Comparison of ENCODE assay signal across 8 cellular contexts in the genomic region with DNA sequence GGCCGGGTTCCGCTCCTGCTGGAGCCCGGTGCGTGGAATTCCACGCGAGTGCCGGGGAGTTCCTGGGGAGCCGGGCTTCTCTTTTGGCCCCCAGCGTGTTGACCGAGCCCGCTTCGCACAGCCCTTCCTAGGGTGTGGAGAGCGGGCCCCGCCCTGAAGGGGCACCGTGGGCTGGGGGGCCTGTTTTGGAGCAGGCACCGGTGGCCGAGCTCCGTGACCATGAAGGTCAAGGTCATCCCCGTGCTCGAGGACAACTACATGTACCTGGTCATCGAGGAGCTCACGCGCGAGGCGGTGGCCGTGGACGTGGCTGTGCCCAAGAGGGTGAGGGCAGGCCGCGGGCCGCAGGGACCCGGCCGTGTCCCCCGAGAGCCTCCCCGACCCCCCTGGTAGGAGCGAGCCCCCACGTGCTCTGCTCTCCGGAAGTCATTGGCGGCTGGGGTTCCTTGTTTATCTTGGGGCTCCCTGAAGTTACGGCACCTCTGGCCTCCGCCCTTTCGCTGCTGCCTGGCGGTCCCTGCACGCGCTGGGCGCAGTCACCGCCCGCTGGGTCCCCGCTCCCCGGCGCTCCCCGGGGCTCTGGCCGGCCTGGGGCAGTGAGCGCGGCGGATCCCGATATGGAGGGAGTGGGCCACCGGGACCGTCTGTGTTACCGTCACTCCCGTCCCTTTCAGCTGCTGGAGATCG. TPM values are rescaled to one million over a fixed set of nuclear protein-coding genes. Genes with fewer than 3 reads are reported as not detected.
A peak's percentile ranks its signal among the peaks of the same experiment; 100 is the strongest.
DNase-seq lines count a peak whose midpoint lies in the region; ATAC-seq and TF ChIP-seq lines count a peak whose summit lies in the region.

No MANE protein-coding gene starts in this region.

- intact Hi-C loops in left colon (cut with DNase I, micrococcal nuclease) (no loop called here), transverse colon (cut with DNase I; ENCODE audit: low total_unique reads) (no loop called here)

- no peaks in the 10 kb centered on the region for H3K36me3 Mint-ChIP-seq in activated naive CD8-positive, alpha-beta T cell treated with anti-CD3 and anti-CD28 coated beads, Interleukin-2, amount 10 ng/mL, durations not matched to agents 7 days and 5 days

- no peaks in the 10 kb centered on the region for H3K27me3 Mint-ChIP-seq in activated naive CD8-positive, alpha-beta T cell treated with anti-CD3 and anti-CD28 coated beads, Interleukin-2, amount 10 ng/mL, durations not matched to agents 7 days and 5 days

- peaks cover 21 to 29% (median 27%) of the 10 kb centered on the region in 4 donors for H3K4me1 ChIP-seq in transverse colon

- H3K27ac ChIP-seq in transverse colon, result peak overlapping the region; percentile 22 to 47 (median 38)

- H3K27ac Mint-ChIP-seq in activated naive CD8-positive, alpha-beta T cell treated with anti-CD3 and anti-CD28 coated beads, Interleukin-2, amount 10 ng/mL, durations not matched to agents 7 days and 5 days, result no peak overlapping the region

- H3K4me3 Mint-ChIP-seq in activated naive CD8-positive, alpha-beta T cell treated with anti-CD3 and anti-CD28 coated beads, Interleukin-2, amount 10 ng/mL, durations not matched to agents 7 days and 5 days, result peak overlapping the region; percentile 39

- H3K36me3 ChIP-seq in GM06990 (ENCODE audit: control insufficient read depth, insufficient read depth, low read length) (peaks cover 10% of the 10 kb centered on the region), transverse colon (no peaks in the 10 kb centered on the region)

- H3K27me3 ChIP-seq in GM06990 (replicated peaks; ENCODE audit: control insufficient read depth, insufficient read depth, low read length) (no peaks in the 10 kb centered on the region), transverse colon (peaks cover 45% of the 10 kb centered on the region)

- H3K4me3 ChIP-seq in GM06990 (replicated peaks; ENCODE audit: low read depth, low read length) (peak overlapping the region; percentile 79), transverse colon (peak overlapping the region; percentile 2 to 56 (median 36))

- WGBS in transverse colon (ENCODE audit: low coverage in 1 of 2), 2 donors, result 1% methylated on average over 35 of the region's 61 CpGs; no CpG with 5 or more reads in 1 of the 2 donors

- DNase-seq in GM06990 (ENCODE audit: extremely low read depth, insufficient read length) (peak; percentile 62), HT-29 (ENCODE audit: low spot score) (peak; percentile 28), left colon (peak in 1 of 2 donors; percentile 47), transverse colon (peak; percentile 36), NCI-H187 treated with DMSO at 0.1 percent for 48 hours (lab: John Stamatoyannopoulos, UW) (no peak), hypothalamus (lab: John Stamatoyannopoulos, UW) (no peak)
- DNase-seq in activated naive CD8-positive, alpha-beta T cell treated with anti-CD3 and anti-CD28 coated beads, Interleukin-2, amount 10 ng/mL, durations not matched to agents 7 days and 5 days, result no peak

- no peak for TF ChIP-seq EP300 in transverse colon (IDR thresholded peaks at IDR 0.05; ENCODE audit: low read depth)

- in situ Hi-C loops in transverse colon (cut with MboI; ENCODE audit: low pct_ligation_motif_present in 1 of 4, low pct_unique_long_range_greater_than_20kb in 1 of 4, low sequenced_read_pairs in 3 of 4), result no loop called here

- no peaks in the 10 kb centered on the region for H3K9me3 Mint-ChIP-seq in activated naive CD8-positive, alpha-beta T cell treated with anti-CD3 and anti-CD28 coated beads, Interleukin-2, amount 10 ng/mL, durations not matched to agents 7 days and 5 days

- H3K9me3 ChIP-seq in transverse colon, result no peaks in the 10 kb centered on the region

- TF ChIP-seq CTCF in GM06990 (IDR thresholded peaks at IDR 0.05; ENCODE audit: insufficient read depth, low read length, poor library complexity, severe bottlenecking), result no peak
- no peak for TF ChIP-seq CTCF in transverse colon (IDR thresholded peaks at IDR 0.05)

- ATAC-seq in activated naive CD8-positive, alpha-beta T cell treated with anti-CD3 and anti-CD28 coated beads, Interleukin-2, amount 10 ng/mL, durations not matched to agents 7 days and 5 days (ENCODE audit: low read depth), result peak; percentile 31
- ATAC-seq in left colon (peak; percentile 12), GM21529 (IDR thresholded peaks at IDR 0.05; ENCODE audit: unreplicated experiment) (no peak)

- no peaks in the 10 kb centered on the region for H3K4me1 Mint-ChIP-seq in activated naive CD8-positive, alpha-beta T cell treated with anti-CD3 and anti-CD28 coated beads, Interleukin-2, amount 10 ng/mL, durations not matched to agents 7 days and 5 days

- TF ChIP-seq POLR2A in transverse colon (IDR thresholded peaks at IDR 0.05), result peak; percentile 6

- POLR2A ChIA-PET in activated naive CD8-positive, alpha-beta T cell treated with anti-CD3 and anti-CD28 coated beads, Interleukin-2, amount 10 ng/mL, durations not matched to agents 7 days and 5 days (lab: Charles Lee), result interaction anchor here (1.0 to 2.3 kb wide), 3 partner anchors 11 to 14 kb away, joined by 3 to 13 read pairs (median 5); a partner anchor contains a TSS

RNA-seq across cellular contexts. Expression of a gene that starts 0.5 kb away (rescaled TPM):
- total RNA-seq in HT-29 (2014; rRNA removed; shearing (Covaris generic)), result 63.0 and 80.8 TPM in 2 replicates
- total RNA-seq in activated naive CD8-positive, alpha-beta T cell treated with anti-CD3 and anti-CD28 coated beads, Interleukin-2, amount 10 ng/mL, durations not matched to agents 7 days and 5 days, result 10 to 100 TPM; 25.8 to 34.2 TPM
- 1 to 10 TPM; 2.0 to 3.3 TPM for total RNA-seq in left colon
- 10 to 100 TPM in 1 of 4 donors, 1 to 10 TPM in 3; 1.2 to 12.3 (median 5.5) TPM for total RNA-seq in transverse colon

RNA-seq across cellular contexts. Expression of a gene that starts 1.2 kb away (rescaled TPM):
- 22.9 and 30.6 TPM in 2 replicates for total RNA-seq in HT-29 (2014; rRNA removed; shearing (Covaris generic))
- total RNA-seq in activated naive CD8-positive, alpha-beta T cell treated with anti-CD3 and anti-CD28 coated beads, Interleukin-2, amount 10 ng/mL, durations not matched to agents 7 days and 5 days, result 1 to 10 TPM; 5.8 to 6.1 TPM
- total RNA-seq in left colon (under 1 TPM; 0.75 to 0.95 TPM), transverse colon (10 to 100 TPM in 1 of 4 donors, 1 to 10 TPM in 1, under 1 TPM in 2; 0.40 to 24.3 (median 0.98) TPM)

RNA-seq across cellular contexts. Expression of a gene that starts 6.5 kb away (rescaled TPM):
- total RNA-seq in HT-29 (2014; rRNA removed; shearing (Covaris generic)), result 123 and 151 TPM in 2 replicates
- 10 to 100 TPM; 21.6 to 23.2 TPM for total RNA-seq in activated naive CD8-positive, alpha-beta T cell treated with anti-CD3 and anti-CD28 coated beads, Interleukin-2, amount 10 ng/mL, durations not matched to agents 7 days and 5 days
- total RNA-seq in left colon, result 10 to 100 TPM; 47.2 to 48.6 TPM
- 10 to 100 TPM; 19.7 to 53.0 (median 38.2) TPM for total RNA-seq in transverse colon

RNA-seq across cellular contexts. Expression of a gene that starts 12.5 kb away (rescaled TPM):
- 82.2 and 108 TPM in 2 replicates for total RNA-seq in HT-29 (2014; rRNA removed; shearing (Covaris generic))
- total RNA-seq in activated naive CD8-positive, alpha-beta T cell treated with anti-CD3 and anti-CD28 coated beads, Interleukin-2, amount 10 ng/mL, durations not matched to agents 7 days and 5 days, result 10 to 100 TPM; 10.0 to 12.4 TPM
- total RNA-seq in left colon, result 10 to 100 TPM; 21.7 to 37.8 TPM
- 10 to 100 TPM in 3 of 4 donors, 1 to 10 TPM in 1; 4.9 to 47.2 (median 35.2) TPM for total RNA-seq in transverse colon

RNA-seq across cellular contexts. Expression of a gene that starts 13.4 kb away (rescaled TPM):
- total RNA-seq in HT-29 (2014; rRNA removed; shearing (Covaris generic)), result 68.4 and 80.0 TPM in 2 replicates
- total RNA-seq in activated naive CD8-positive, alpha-beta T cell treated with anti-CD3 and anti-CD28 coated beads, Interleukin-2, amount 10 ng/mL, durations not matched to agents 7 days and 5 days, result 10 to 100 TPM; 39.6 to 42.4 TPM
- 10 to 100 TPM; 36.0 to 50.2 TPM for total RNA-seq in left colon
- total RNA-seq in transverse colon, result 100 to 1,000 TPM in 2 of 4 donors, 10 to 100 TPM in 2; 59.1 to 346 (median 102) TPM

Comparison
In these comparisons a context has a peak if more than half of its experiments do, and no peak if none do; other contexts are left out.
1. DNase-seq: peak in GM06990 (single experiment), HT-29 (single experiment) and transverse colon (single experiment); none in activated naive CD8-positive, alpha-beta T cell treated with anti-CD3 and anti-CD28 coated beads, Interleukin-2, amount 10 ng/mL, durations not matched to agents 7 days and 5 days (single experiment), NCI-H187 treated with DMSO at 0.1 percent for 48 hours (single experiment) and hypothalamus (0 of 51).